8 cellular contexts compared by ENCODE assay signal in the genomic region with DNA sequence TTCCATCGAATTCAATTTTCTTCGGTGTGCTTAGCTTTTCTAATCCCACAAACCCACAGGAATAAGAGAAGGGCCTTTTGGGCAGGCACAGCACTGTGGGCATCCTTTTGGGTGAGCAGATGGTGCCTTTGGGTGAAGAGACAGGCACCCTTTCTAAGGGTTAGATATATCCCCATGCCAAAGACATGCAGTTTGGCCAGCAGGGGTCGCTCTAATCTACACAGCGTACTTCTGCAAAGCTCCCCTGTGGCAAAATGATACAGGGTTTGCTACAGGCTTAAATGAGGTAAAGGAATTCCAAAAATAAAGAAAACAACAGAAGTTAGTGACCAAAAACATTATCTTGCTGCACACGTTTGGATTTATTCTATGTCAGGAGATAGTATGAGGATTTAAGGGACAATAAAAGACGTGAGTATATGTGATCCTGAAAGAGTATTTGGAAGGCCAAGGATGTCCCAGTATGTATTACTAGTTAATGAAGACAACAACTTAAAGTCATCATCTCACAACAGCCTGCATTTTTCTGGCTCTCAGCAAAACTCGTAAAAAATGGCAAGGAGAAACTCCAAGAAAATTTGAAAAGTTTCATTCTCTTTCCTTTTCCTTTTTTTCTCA. TPM values are rescaled to one million over a fixed set of nuclear protein-coding genes. Genes with fewer than 3 reads are reported as not detected.
DNase-seq lines count a peak whose midpoint lies in the region; ATAC-seq, FAIRE-seq and TF ChIP-seq lines count a peak whose summit lies in the region.
"Had no signal": no experiment of that assay in that cellular context is flagged by ENCODE, and none has a peak within 500 bp of the region (broad histone marks: within the 10 kb centered on the region; RNA-seq: fewer than 3 reads in every experiment).

No MANE protein-coding gene starts in this region.

- no peak overlapping the region for H3K27ac ChIP-seq in heart left ventricle
- H3K27ac ChIP-seq: epithelial cell of prostate had no signal

- no peaks in the 10 kb centered on the region for H3K4me1 ChIP-seq in heart left ventricle

- peak; percentile 80 for ATAC-seq in HG02870 (IDR thresholded peaks at IDR 0.05; ENCODE audit: unreplicated experiment)
- peak in 2 of 4 donors; percentile 52 to 56 for ATAC-seq in heart left ventricle

- H3K36me3 ChIP-seq in heart left ventricle = no peaks in the 10 kb centered on the region

- H3K4me3 ChIP-seq in heart left ventricle = no peak overlapping the region

- no peak for DNase-seq in GM12891 (ENCODE audit: insufficient read length, low spot score)
- DNase-seq in OCI-M1 (lab: John Stamatoyannopoulos, UW) = peak; percentile 45
- DNase-seq in activated T-helper 1 cell treated with Interleukin-2 at 50 U/mL for 16 hours (ENCODE audit: low read depth) = peak; percentile 11
- DNase-seq in heart left ventricle = peak; percentile 25 to 51 (median 46)
- peak; percentile 36 to 46 for DNase-seq in stimulated activated CD4-positive, alpha-beta T cell treated with anti-CD3 and anti-CD28 coated beads, Interleukin-1b, Interleukin-23, amount 100 ng/mL, for 4 hours (ENCODE audit: low read depth in 2 of 2)
- no peak for DNase-seq in anterior cingulate cortex (lab: John Stamatoyannopoulos, UW)

- peaks cover 0 to 4% (median 0%) of the 10 kb centered on the region in 12 donors for H3K9me3 ChIP-seq in heart left ventricle

- peak; percentile 33 to 72 (median 48) for TF ChIP-seq CTCF in heart left ventricle (IDR thresholded peaks at IDR 0.05)

- TF ChIP-seq POLR2A in GM12891 (IDR thresholded peaks at IDR 0.05; ENCODE audit: low read depth, low read length) = no peak
- no peak for TF ChIP-seq POLR2A in heart left ventricle (IDR thresholded peaks at IDR 0.05)

- WGBS in heart left ventricle, 4 donors = 25 to 55% (median 40%) methylated on average over 7 of the region's 7 CpGs

- peak; percentile 87 for FAIRE-seq in GM12891 (lab: Jason Lieb, UNC)

- H3K27me3 ChIP-seq in heart left ventricle = peaks cover 0 to 6% (median 0%) of the 10 kb centered on the region in 9 donors

- intact Hi-C loops in heart left ventricle (cut with DNase I) = loop anchor here in 1 of 10 donors (5.0 kb wide), 1 partner anchor 1471 kb away; no protein-coding TSS in a partner anchor

TF ChIP-seq in GM12891, 5 proteins besides CTCF, POLR2A, EP300 and RAD21:
- no peak for TF ChIP-seq SPI1 (IDR thresholded peaks at IDR 0.05; ENCODE audit: low read depth, low read length)
- TF ChIP-seq POU2F2 (IDR thresholded peaks at IDR 0.05; ENCODE audit: low read depth, low read length) = no peak
- TF ChIP-seq POLR2AphosphoS5 (IDR thresholded peaks at IDR 0.05; ENCODE audit: low read depth, low read length) = no peak
- no peak for TF ChIP-seq PAX5 (IDR thresholded peaks at IDR 0.05; ENCODE audit: insufficient read depth, low read length, severe bottlenecking)
- TF ChIP-seq TAF1 (IDR thresholded peaks at IDR 0.05; ENCODE audit: low read depth, low read length) = no peak

RNA-seq across cellular contexts. Expression of gene PHEX, which starts 49.5 kb away (rescaled TPM):
- 0.09 TPM for polyA plus RNA-seq in GM12891 (2012; ENCODE audit: low read depth, missing spikeins)
- total RNA-seq in heart left ventricle = under 1 TPM in 5 of 9 donors, not detected in 4; 0.11 to 0.53 (median 0.34) TPM
- polyA plus RNA-seq in heart left ventricle = under 1 TPM in 1 of 2 donors, not detected in 1; 0.01 TPM

Comparison
In these comparisons a context has a peak if more than half of its experiments do, and no peak if none do; other contexts are left out.
1. DNase-seq: peak in OCI-M1 (single experiment), activated T-helper 1 cell treated with Interleukin-2 at 50 U/mL for 16 hours (single experiment), heart left ventricle (5 of 5) and stimulated activated CD4-positive, alpha-beta T cell treated with anti-CD3 and anti-CD28 coated beads, Interleukin-1b, Interleukin-23, amount 100 ng/mL, for 4 hours (2 of 2); none in GM12891 (single experiment) and anterior cingulate cortex (0 of 58).